In the genomic region with DNA sequence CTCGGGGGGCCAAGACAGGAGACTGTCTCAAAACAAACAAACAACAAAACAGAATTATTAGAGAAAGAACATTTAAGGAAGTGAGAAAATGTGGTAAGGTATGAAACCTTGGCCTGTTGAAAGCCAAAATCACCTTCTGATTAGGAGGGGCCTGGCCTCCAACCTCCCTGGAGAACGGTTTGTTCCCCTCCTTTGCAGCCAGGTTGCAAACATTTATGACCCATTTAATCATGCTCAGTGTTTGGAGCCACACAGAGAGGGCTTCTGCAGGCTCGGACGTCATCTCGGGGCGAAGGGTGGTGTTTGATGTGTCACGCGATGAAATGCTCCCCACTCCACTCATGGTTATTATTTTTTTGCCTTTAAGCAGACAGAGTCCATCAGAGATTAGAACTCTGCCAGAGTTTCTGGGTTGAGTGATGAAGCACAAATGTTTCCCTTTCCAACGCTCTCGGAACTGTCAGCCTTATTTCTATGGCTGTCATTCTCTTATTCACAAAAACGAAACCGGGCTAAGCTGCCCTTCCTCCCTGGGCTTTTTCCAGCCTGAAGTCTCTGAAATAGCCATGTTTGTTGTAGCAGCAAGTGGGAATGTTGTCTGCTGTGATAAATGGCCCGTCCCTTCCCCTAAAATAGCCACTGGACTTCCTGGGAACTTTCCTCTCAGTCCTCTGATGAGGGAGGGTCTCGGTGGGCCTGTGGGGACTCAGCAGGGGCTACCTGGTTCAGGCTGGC, we compare ENCODE assay signal across 8 cellular contexts.
DNase-seq lines count a peak whose midpoint lies in the region; ATAC-seq and TF ChIP-seq lines count a peak whose summit lies in the region.

No MANE protein-coding gene starts in this region.

- no peaks in the 10 kb centered on the region for H3K9me3 Mint-ChIP-seq in memory B cell

- no peaks in the 10 kb centered on the region for H3K27me3 Mint-ChIP-seq in memory B cell

- H3K4me3 Mint-ChIP-seq in memory B cell = peak overlapping the region; percentile 47

- H3K4me1 Mint-ChIP-seq in memory B cell = peaks cover 28% of the 10 kb centered on the region

- H3K27ac Mint-ChIP-seq in memory B cell = no peak overlapping the region

- no peak for TF ChIP-seq CTCF in GM10266 (IDR thresholded peaks at IDR 0.05; ENCODE audit: control insufficient read depth, insufficient read depth, low read depth, missing control alignments)

- no peaks in the 10 kb centered on the region for H3K36me3 Mint-ChIP-seq in memory B cell

- DNase-seq in GM10266 (ENCODE audit: extremely low spot score) (peak; percentile 70), MV-4-11 (lab: John Stamatoyannopoulos, UW) (peak; percentile 30), memory B cell (ENCODE audit: low spot score in 2 of 2) (peak; percentile 22 to 38), COR-L47 (lab: John Stamatoyannopoulos, UW) (no peak), OCI-M1 (lab: John Stamatoyannopoulos, UW) (no peak), kidney tubule cell (ENCODE audit: low spot score) (no peak), T-helper 2 cell (no peak)

- ATAC-seq in GM21737 (IDR thresholded peaks at IDR 0.05; ENCODE audit: unreplicated experiment) (peak; percentile 85), memory B cell (ENCODE audit: low read depth) (peak; percentile 89)

Comparison
In these comparisons a context has a peak if more than half of its experiments do, and no peak if none do; other contexts are left out.
1. DNase-seq: peak in GM10266 (single experiment), MV-4-11 (single experiment) and memory B cell (2 of 2); none in COR-L47 (single experiment), OCI-M1 (single experiment), kidney tubule cell (single experiment) and T-helper 2 cell (0 of 5).